ENCODE assay signal across 8 cellular contexts in genomic region chrX:41084360-41085104, GRCh38. TPM values are rescaled to one million over a fixed set of nuclear protein-coding genes. Genes with fewer than 3 reads are reported as not detected.
DNase-seq lines count a peak whose midpoint lies in the region; ATAC-seq and TF ChIP-seq lines count a peak whose summit lies in the region.

No MANE protein-coding gene starts in this region.

- H3K4me2 ChIP-seq in fibroblast of lung (ENCODE audit: extremely low read depth, insufficient read depth, low read length) = peak overlapping the region; percentile 98

- H3K4me3 ChIP-seq in LNCaP clone FGC (ENCODE audit: low read depth, low read length) (peak overlapping the region; percentile 77), fibroblast of lung (replicated peaks in 1 of 4; ENCODE audit: control extremely low read depth in 1 of 4, insufficient read depth in 1 of 4, low read depth in 3 of 4, low read length in 4 of 4) (peak overlapping the region; percentile 67 to 91 (median 76))

- peak overlapping the region; percentile 89 for H3K4me3 Mint-ChIP-seq in activated T-helper 2 cell treated with anti-CD3 and anti-CD28 coated beads, Interferon-gamma antibody, Interleukin-2, Interleukin-4, amounts not matched to agents 10 μg/mL and 5 μg/mL and 100 μg/mL, durations not matched to agents 14 hours and 24 hours and 36 hours (ENCODE audit: low read depth)
- H3K4me3 Mint-ChIP-seq in naive B cell = peak overlapping the region; percentile 91 to 98 (median 95)
- peak overlapping the region; percentile 82 for H3K4me3 Mint-ChIP-seq in stimulated activated effector memory CD8-positive, alpha-beta T cell treated with anti-CD3 and anti-CD28 coated beads, Interleukin-12 subunit alpha, Interleukin-12 subunit beta, amount 100 ng/mL, for 72 hours

- H3K9me3 ChIP-seq in fibroblast of lung (ENCODE audit: control insufficient read depth, insufficient read depth, low read depth, low read length) = no peaks in the 10 kb centered on the region

- H3K36me3 ChIP-seq in fibroblast of lung (ENCODE audit: control insufficient read depth, insufficient read depth, low read length) = no peaks in the 10 kb centered on the region

- H3K36me3 Mint-ChIP-seq in activated T-helper 2 cell treated with anti-CD3 and anti-CD28 coated beads, Interferon-gamma antibody, Interleukin-2, Interleukin-4, amounts not matched to agents 10 μg/mL and 5 μg/mL and 100 μg/mL, durations not matched to agents 14 hours and 24 hours and 36 hours (ENCODE audit: low read depth) = peaks cover 16% of the 10 kb centered on the region
- no peaks in the 10 kb centered on the region for H3K36me3 Mint-ChIP-seq in naive B cell
- peaks cover 36% of the 10 kb centered on the region for H3K36me3 Mint-ChIP-seq in stimulated activated effector memory CD8-positive, alpha-beta T cell treated with anti-CD3 and anti-CD28 coated beads, Interleukin-12 subunit alpha, Interleukin-12 subunit beta, amount 100 ng/mL, for 72 hours

- peaks cover 41% of the 10 kb centered on the region for H3K79me2 ChIP-seq in fibroblast of lung (ENCODE audit: control insufficient read depth, insufficient read depth, low read length)

- DNase-seq in EL (peak; percentile 93), H4 (ENCODE audit: low spot score) (peak; percentile 94), LNCaP clone FGC (ENCODE audit: low read depth) (peak; percentile 88), RPMI8226 (peak; percentile 96), fibroblast of lung (ENCODE audit: low read depth in 2 of 2) (peak; percentile 95 to 97), naive B cell (peak; percentile 100)
- peak; percentile 88 for DNase-seq in activated T-helper 2 cell treated with anti-CD3 and anti-CD28 coated beads, Interferon-gamma antibody, Interleukin-2, Interleukin-4, amounts not matched to agents 10 μg/mL and 5 μg/mL and 100 μg/mL, durations not matched to agents 14 hours and 24 hours and 36 hours (ENCODE audit: low spot score)
- DNase-seq in stimulated activated effector memory CD8-positive, alpha-beta T cell treated with anti-CD3 and anti-CD28 coated beads, Interleukin-12 subunit alpha, Interleukin-12 subunit beta, amount 100 ng/mL, for 72 hours (ENCODE audit: low spot score in 2 of 2) = peak; percentile 91 to 97

- peak overlapping the region; percentile 99 for H3K27ac Mint-ChIP-seq in activated T-helper 2 cell treated with anti-CD3 and anti-CD28 coated beads, Interferon-gamma antibody, Interleukin-2, Interleukin-4, amounts not matched to agents 10 μg/mL and 5 μg/mL and 100 μg/mL, durations not matched to agents 14 hours and 24 hours and 36 hours
- H3K27ac Mint-ChIP-seq in naive B cell = peak overlapping the region; percentile 99 to 100 (median 100)
- peak overlapping the region; percentile 99 for H3K27ac Mint-ChIP-seq in stimulated activated effector memory CD8-positive, alpha-beta T cell treated with anti-CD3 and anti-CD28 coated beads, Interleukin-12 subunit alpha, Interleukin-12 subunit beta, amount 100 ng/mL, for 72 hours

- H3K27me3 Mint-ChIP-seq in activated T-helper 2 cell treated with anti-CD3 and anti-CD28 coated beads, Interferon-gamma antibody, Interleukin-2, Interleukin-4, amounts not matched to agents 10 μg/mL and 5 μg/mL and 100 μg/mL, durations not matched to agents 14 hours and 24 hours and 36 hours (ENCODE audit: low read depth) = no peaks in the 10 kb centered on the region
- H3K27me3 Mint-ChIP-seq in naive B cell = no peaks in the 10 kb centered on the region

- H3K9ac ChIP-seq in fibroblast of lung (ENCODE audit: insufficient read depth, low read length) = peak overlapping the region; percentile 97

- intact Hi-C loops in activated T-helper 2 cell treated with anti-CD3 and anti-CD28 coated beads, Interferon-gamma antibody, Interleukin-2, Interleukin-4, amounts not matched to agents 10 μg/mL and 5 μg/mL and 100 μg/mL, durations not matched to agents 14 hours and 24 hours and 36 hours (cut with micrococcal nuclease) = loop anchor here (1.0 to 10.0 kb wide), 6 partner anchors 33 to 437 kb away; partner anchors contain the start of genes CXorf38 and MED14

- peak overlapping the region; percentile 80 for H2AFZ ChIP-seq in fibroblast of lung (ENCODE audit: low read length)

- no peaks in the 10 kb centered on the region for H3K9me3 Mint-ChIP-seq in activated T-helper 2 cell treated with anti-CD3 and anti-CD28 coated beads, Interferon-gamma antibody, Interleukin-2, Interleukin-4, amounts not matched to agents 10 μg/mL and 5 μg/mL and 100 μg/mL, durations not matched to agents 14 hours and 24 hours and 36 hours
- H3K9me3 Mint-ChIP-seq in naive B cell = peaks cover 0 to 3% (median 0%) of the 10 kb centered on the region in 7 donors
- no peaks in the 10 kb centered on the region for H3K9me3 Mint-ChIP-seq in stimulated activated effector memory CD8-positive, alpha-beta T cell treated with anti-CD3 and anti-CD28 coated beads, Interleukin-12 subunit alpha, Interleukin-12 subunit beta, amount 100 ng/mL, for 72 hours

- peaks cover 2% of the 10 kb centered on the region for H3K4me1 ChIP-seq in fibroblast of lung (ENCODE audit: control insufficient read depth, extremely low read depth, insufficient read depth, low read length)

- no peaks in the 10 kb centered on the region for H3K27me3 ChIP-seq in fibroblast of lung (ENCODE audit: control insufficient read depth, insufficient read depth, low read length)

- TF ChIP-seq CTCF in LNCaP clone FGC (IDR thresholded peaks at IDR 0.05; ENCODE audit: control insufficient read depth, extremely low read depth, insufficient read depth) (no peak), fibroblast of lung (conservative IDR thresholded peaks at IDR 0.05 in 1 of 2, IDR thresholded peaks at IDR 0.05 in 1 of 2; ENCODE audit: low read depth in 1 of 2, low read length in 2 of 2) (no peak)

- peak; percentile 65 for ATAC-seq in naive B cell (ENCODE audit: low read depth in 2 of 2)
- ATAC-seq in stimulated activated effector memory CD8-positive, alpha-beta T cell treated with anti-CD3 and anti-CD28 coated beads, Interleukin-12 subunit alpha, Interleukin-12 subunit beta, amount 100 ng/mL, for 72 hours = peak; percentile 80

- no peaks in the 10 kb centered on the region for H4K20me1 ChIP-seq in fibroblast of lung (ENCODE audit: control insufficient read depth, extremely low read depth, insufficient read depth, low read length)

- H3K4me1 Mint-ChIP-seq in activated T-helper 2 cell treated with anti-CD3 and anti-CD28 coated beads, Interferon-gamma antibody, Interleukin-2, Interleukin-4, amounts not matched to agents 10 μg/mL and 5 μg/mL and 100 μg/mL, durations not matched to agents 14 hours and 24 hours and 36 hours (ENCODE audit: low read depth) = peaks cover 20% of the 10 kb centered on the region
- H3K4me1 Mint-ChIP-seq in naive B cell = peaks cover 0 to 41% (median 32%) of the 10 kb centered on the region in 3 donors
- peaks cover 10% of the 10 kb centered on the region for H3K4me1 Mint-ChIP-seq in stimulated activated effector memory CD8-positive, alpha-beta T cell treated with anti-CD3 and anti-CD28 coated beads, Interleukin-12 subunit alpha, Interleukin-12 subunit beta, amount 100 ng/mL, for 72 hours

- peak overlapping the region; percentile 100 for H3K27ac ChIP-seq in fibroblast of lung (ENCODE audit: insufficient read depth, low read length)

RNA-seq across cellular contexts. Expression of gene USP9X, which starts 0.7 kb away (rescaled TPM):
- total RNA-seq in H4 (2014; rRNA removed; shearing (Covaris generic)) = 32.1 and 43.5 TPM in 2 replicates
- 53.4 and 54.4 TPM in 2 replicates for total RNA-seq in activated T-helper 2 cell treated with anti-CD3 and anti-CD28 coated beads, Interferon-gamma antibody, Interleukin-2, Interleukin-4, amounts not matched to agents 10 μg/mL and 5 μg/mL and 100 μg/mL, durations not matched to agents 14 hours and 24 hours and 36 hours
- total RNA-seq in fibroblast of lung = 98.4 and 161 TPM in 2 replicates
- 37.1 and 54.0 TPM in 2 replicates for polyA plus RNA-seq in fibroblast of lung
- polyA plus RNA-seq in fibroblast of lung (2012) = 35.2 and 60.1 TPM in 2 replicates
- 107 and 153 TPM in 2 replicates for polyA minus RNA-seq in fibroblast of lung (ENCODE audit: low replicate concordance)
- polyA plus RNA-seq in naive B cell (ENCODE audit: low read depth in 6 of 6) = 10 to 100 TPM in 5 of 6 donors, 1 to 10 TPM in 1; 7.4 to 27.8 (median 21.9) TPM

Comparison
In these comparisons a context has a peak if more than half of its experiments do, and no peak if none do; other contexts are left out.
1. Peak in every context shown above with its lines: DNase-seq, ATAC-seq, H3K4me3 ChIP-seq and H3K27ac ChIP-seq.